Comparison of ENCODE assay signal across 9 cellular contexts in genomic region chr10:131979336-131979735, GRCh38. TPM values are rescaled to one million over a fixed set of nuclear protein-coding genes. Genes with fewer than 3 reads are reported as not detected.
A peak's percentile ranks its signal among the peaks of the same experiment; 100 is the strongest.
DNase-seq lines count a peak whose midpoint lies in the region; ATAC-seq, FAIRE-seq and TF ChIP-seq lines count a peak whose summit lies in the region.
"Had no signal": no experiment of that assay in that cellular context is flagged by ENCODE, and none has a peak within 500 bp of the region (broad histone marks: within the 10 kb centered on the region; RNA-seq: fewer than 3 reads in every experiment).

No MANE protein-coding gene starts in this region.

- H3K9ac ChIP-seq in SK-N-SH (peak overlapping the region; percentile 54; the same call in 1 of the 2 replicates), smooth muscle cell (ENCODE audit: low read depth) (peak overlapping the region; percentile 47)

- CTCF ChIA-PET in SK-N-SH (lab: Yijun Ruan, JAX): interaction anchor here (0.9 to 4.8 kb wide), 5 partner anchors 15 to 163 kb away, joined by 3 to 28 read pairs (median 4); partner anchors contain the start of gene PPP2R2D

- TF ChIP-seq CTCF in SK-N-SH (IDR thresholded peaks at IDR 0.05): no peak
- TF ChIP-seq CTCF in smooth muscle cell (IDR thresholded peaks at IDR 0.05; ENCODE audit: borderline replicate concordance, insufficient read depth, poor library complexity, severe bottlenecking): no peak

- no peak for TF ChIP-seq POLR2A in H54 (IDR thresholded peaks at IDR 0.05; ENCODE audit: low read depth, low read length)

- intact Hi-C loops in right cardiac atrium (cut with DNase I): loop anchor here in 1 of 4 donors (10.0 kb wide), 1 partner anchor 75 kb away; the partner anchor contains the start of gene PPP2R2D

- WGBS in SK-N-SH (ENCODE audit: low lambda C conversion rate): 80% methylated on average over 7 of the region's 7 CpGs
- 51% methylated on average over 7 of the region's 7 CpGs for WGBS in right cardiac atrium
- WGBS in smooth muscle cell (ENCODE audit: low lambda C conversion rate): 59% methylated on average over 7 of the region's 7 CpGs

- H3K4me2 ChIP-seq in SK-N-SH: peak overlapping the region; percentile 95
- H3K4me2 ChIP-seq in smooth muscle cell: peak overlapping the region; percentile 97

- H3K27ac ChIP-seq in SK-N-SH (ENCODE audit: low read depth in 2 of 2, low read length in 1 of 2) (peak overlapping the region in 1 of 2 experiments; percentile 11; a peak in 1 of 4 replicates), right cardiac atrium (ENCODE audit: low read length) (no peak overlapping the region), smooth muscle cell (ENCODE audit: low read depth) (no peak overlapping the region)

- H3K4me1 Mint-ChIP-seq in activated T-helper 17 cell treated with anti-CD3 and anti-CD28 coated beads, Interleukin-2, amount 50 U/mL, for 72 hours: peaks cover 41% of the 10 kb centered on the region

- peak overlapping the region; percentile 91 for H3K27ac Mint-ChIP-seq in activated T-helper 17 cell treated with anti-CD3 and anti-CD28 coated beads, Interleukin-2, amount 50 U/mL, for 72 hours

- H3K36me3 Mint-ChIP-seq in activated T-helper 17 cell treated with anti-CD3 and anti-CD28 coated beads, Interleukin-2, amount 50 U/mL, for 72 hours (ENCODE audit: low read depth): peaks cover 82% of the 10 kb centered on the region

- H3K79me2 ChIP-seq in SK-N-SH (ENCODE audit: insufficient read depth) (peaks cover 73% of the 10 kb centered on the region), smooth muscle cell (ENCODE audit: low read depth) (peaks cover 74% of the 10 kb centered on the region)

- DNase-seq in SK-N-SH: no peak
- no peak for DNase-seq in right cardiac atrium
- DNase-seq in smooth muscle cell (lab: John Stamatoyannopoulos, UW; ENCODE audit: unreplicated experiment): no peak
- DNase-seq in RCC 7860 (ENCODE audit: low spot score): no peak
- no peak for DNase-seq in NCI-H446 treated with DMSO at 0.1 percent for 48 hours (lab: John Stamatoyannopoulos, UW)
- DNase-seq in H54 (ENCODE audit: insufficient read length, low spot score): no peak

- no peaks in the 10 kb centered on the region for H3K9me2 ChIP-seq in SK-N-SH

- peaks cover 10 to 23% of the 10 kb centered on the region in 2 experiments; a peak in 2 of 4 replicates for H3K4me1 ChIP-seq in SK-N-SH (ENCODE audit: control insufficient read depth in 1 of 2, insufficient read depth in 2 of 2, low read depth in 1 of 2, low read length in 1 of 2)
- H3K4me1 ChIP-seq in right cardiac atrium (ENCODE audit: control insufficient read depth, insufficient read depth, low read length): peaks cover 7% of the 10 kb centered on the region
- peaks cover 23% of the 10 kb centered on the region for H3K4me1 ChIP-seq in smooth muscle cell (ENCODE audit: low read depth)

- no peaks in the 10 kb centered on the region for H3K27me3 ChIP-seq in SK-N-SH (ENCODE audit: insufficient read depth)
- no peaks in the 10 kb centered on the region for H3K27me3 ChIP-seq in right cardiac atrium (ENCODE audit: control insufficient read depth, insufficient read depth)
- no peaks in the 10 kb centered on the region for H3K27me3 ChIP-seq in smooth muscle cell (ENCODE audit: low read depth)

- H3K4me3 ChIP-seq in SK-N-SH (ENCODE audit: low read depth in 2 of 2, low read length in 1 of 2) (peak overlapping the region; percentile 62 to 91; a peak in 3 of 4 replicates), right cardiac atrium (ENCODE audit: low read length) (peak overlapping the region; percentile 55), smooth muscle cell (peak overlapping the region; percentile 67)
- H3K4me3 ChIP-seq: A549 had no signal

- FAIRE-seq in RCC 7860 (lab: Jason Lieb, UNC) (no peak), H54 (lab: Jason Lieb, UNC) (no peak)
- FAIRE-seq: A549 had no signal

- H3K9me3 ChIP-seq in SK-N-SH (no peaks in the 10 kb centered on the region), right cardiac atrium (ENCODE audit: control insufficient read depth, low read length) (no peaks in the 10 kb centered on the region), smooth muscle cell (replicated peaks; ENCODE audit: low read depth) (no peaks in the 10 kb centered on the region)
- H3K9me3 ChIP-seq: A549 had no signal

- H3K4me3 Mint-ChIP-seq in activated T-helper 17 cell treated with anti-CD3 and anti-CD28 coated beads, Interleukin-2, amount 50 U/mL, for 72 hours: peak overlapping the region; percentile 94

- H2AFZ ChIP-seq in SK-N-SH (ENCODE audit: low read depth) (no peak overlapping the region), smooth muscle cell (ENCODE audit: low read depth) (no peak overlapping the region)

- no peak for TF ChIP-seq RAD21 in SK-N-SH (IDR thresholded peaks at IDR 0.05; ENCODE audit: low read length)

- ATAC-seq in SK-N-SH treated with all-trans-retinoic acid at 6 μM for 48 hours (no peak), right cardiac atrium (no peak)
- ATAC-seq in activated T-helper 17 cell treated with anti-CD3 and anti-CD28 coated beads, Interleukin-2, amount 50 U/mL, for 72 hours (replicated peaks): no peak
- ATAC-seq: A549 had no signal

- no peaks in the 10 kb centered on the region for H3K27me3 Mint-ChIP-seq in activated T-helper 17 cell treated with anti-CD3 and anti-CD28 coated beads, Interleukin-2, amount 50 U/mL, for 72 hours

- POLR2A ChIA-PET in SK-N-SH (lab: Yijun Ruan, JAX): interaction anchor here (0.8 kb wide), 1 partner anchor 17 kb away, joined by 3 read pairs; no protein-coding TSS in a partner anchor

- H4K20me1 ChIP-seq in SK-N-SH (ENCODE audit: insufficient read depth) (peaks cover 54% of the 10 kb centered on the region), smooth muscle cell (ENCODE audit: low read depth) (peaks cover 70% of the 10 kb centered on the region)

- H3K9me3 Mint-ChIP-seq in activated T-helper 17 cell treated with anti-CD3 and anti-CD28 coated beads, Interleukin-2, amount 50 U/mL, for 72 hours: no peaks in the 10 kb centered on the region

- H3K36me3 ChIP-seq in SK-N-SH (replicated peaks in 1 of 2; ENCODE audit: control insufficient read depth in 1 of 2, insufficient read depth in 2 of 2, low read length in 1 of 2): peaks cover 0 to 2% of the 10 kb centered on the region in 2 experiments
- no peaks in the 10 kb centered on the region for H3K36me3 ChIP-seq in smooth muscle cell (ENCODE audit: low read depth)

- peaks cover 17% of the 10 kb centered on the region for H3F3A ChIP-seq in SK-N-SH (replicated peaks; ENCODE audit: insufficient read depth)
- H3F3A ChIP-seq in smooth muscle cell (ENCODE audit: low read depth): peaks cover 14% of the 10 kb centered on the region

- TF ChIP-seq EP300 in SK-N-SH (IDR thresholded peaks at IDR 0.05; ENCODE audit: borderline replicate concordance in 1 of 2, low read depth in 1 of 2, low read length in 1 of 2): no peak

TF ChIP-seq in SK-N-SH, 30 proteins besides CTCF, POLR2A, EP300 and RAD21:
- TF ChIP-seq PBX3 (IDR thresholded peaks at IDR 0.05): no peak
- TF ChIP-seq SIN3A (IDR thresholded peaks at IDR 0.05; ENCODE audit: borderline replicate concordance, low read depth, low read length): no peak
- TF ChIP-seq YY1 (IDR thresholded peaks at IDR 0.05; ENCODE audit: low read depth): no peak
- TF ChIP-seq ELF1 (IDR thresholded peaks at IDR 0.05): no peak

TF ChIP-seq in SK-N-SH treated with all-trans-retinoic acid at 6 μM for 48 hours, 23 proteins besides CTCF, POLR2A, EP300 and RAD21 (continues in another document):
- no peak for TF ChIP-seq TCF4 (CRISPR knock-in tag; IDR thresholded peaks at IDR 0.05; ENCODE audit: borderline replicate concordance)
- no peak for TF ChIP-seq ESRRG (CRISPR knock-in tag; IDR thresholded peaks at IDR 0.05)
- TF ChIP-seq ARNTL (CRISPR knock-in tag; IDR thresholded peaks at IDR 0.05; ENCODE audit: borderline replicate concordance, low read depth): no peak
- no peak for TF ChIP-seq TSHZ2 (CRISPR knock-in tag; IDR thresholded peaks at IDR 0.05)
- no peak for TF ChIP-seq ISL1 (CRISPR knock-in tag; IDR thresholded peaks at IDR 0.05)

RNA-seq across cellular contexts. Expression of gene BNIP3, which starts 2.4 kb away (rescaled TPM):
- 40.3 and 57.2 TPM in 2 replicates for polyA plus RNA-seq in SK-N-SH (2012; rRNA removed)
- polyA plus RNA-seq in SK-N-SH (2012; cell fraction: cytosol; rRNA removed): 50.0 and 53.3 TPM in 2 replicates
- 47.8 and 56.3 TPM in 2 replicates for polyA plus RNA-seq in SK-N-SH (2012; cell fraction: nucleus; rRNA removed)
- 100 to 1,000 TPM; 102 to 362 TPM for total RNA-seq in activated T-helper 17 cell treated with anti-CD3 and anti-CD28 coated beads, Interleukin-2, amount 50 U/mL, for 72 hours
- 100 to 1,000 TPM in 1 of 4 donors, 10 to 100 TPM in 3; 73.2 to 114 (median 92.2) TPM for total RNA-seq in right cardiac atrium
- polyA plus RNA-seq in right cardiac atrium: 64.8 TPM
- total RNA-seq in smooth muscle cell: 290 and 292 TPM in 2 replicates
- polyA plus RNA-seq in smooth muscle cell: 213 and 244 TPM in 2 replicates
